9 cellular contexts compared by ENCODE assay signal in the genomic region with DNA sequence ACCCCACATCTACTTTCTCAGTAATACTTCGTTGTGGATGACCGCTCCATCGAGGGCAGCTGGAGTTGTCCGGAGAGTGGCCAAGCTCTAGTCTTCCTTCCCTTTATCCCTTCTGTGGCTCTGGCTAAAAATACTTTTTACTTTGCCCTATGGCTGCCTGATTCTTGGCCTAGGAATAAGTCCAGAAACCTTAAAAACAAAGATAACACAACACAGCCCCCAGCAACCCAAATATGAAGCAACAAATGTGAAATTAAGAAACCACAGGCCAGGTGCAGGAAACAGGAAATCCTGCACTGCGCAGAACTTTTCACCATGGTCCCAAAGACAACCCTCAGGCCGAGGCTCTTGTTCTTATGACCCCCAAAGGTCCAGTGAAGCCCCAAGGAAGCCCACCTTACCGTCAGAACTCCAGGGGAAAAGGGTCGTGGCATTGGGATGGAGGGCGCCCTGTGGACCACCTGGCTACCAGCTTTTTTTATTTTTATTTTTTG. TPM values are rescaled to one million over a fixed set of nuclear protein-coding genes. Genes with fewer than 3 reads are reported as not detected.
A peak's percentile ranks its signal among the peaks of the same experiment; 100 is the strongest.
DNase-seq lines count a peak whose midpoint lies in the region; ATAC-seq and TF ChIP-seq lines count a peak whose summit lies in the region.
"Had no signal": no experiment of that assay in that cellular context is flagged by ENCODE, and none has a peak within 500 bp of the region (broad histone marks: within the 10 kb centered on the region; RNA-seq: fewer than 3 reads in every experiment).

No MANE protein-coding gene starts in this region.

- no peaks in the 10 kb centered on the region for H3K4me1 ChIP-seq in BE2C

- H3K27me3 ChIP-seq in BE2C = no peaks in the 10 kb centered on the region
- H3K27me3 ChIP-seq in WERI-Rb-1 (ENCODE audit: insufficient read depth, low read depth, severe bottlenecking) = no peaks in the 10 kb centered on the region

- no peaks in the 10 kb centered on the region for H3K27me3 Mint-ChIP-seq in naive thymus-derived CD8-positive, alpha-beta T cell

- H3K27ac Mint-ChIP-seq in naive thymus-derived CD8-positive, alpha-beta T cell = peak overlapping the region; percentile 84 to 99 (median 92)

- no peak for TF ChIP-seq CTCF in BE2C (IDR thresholded peaks at IDR 0.05; ENCODE audit: low read depth, low read length)
- no peak for TF ChIP-seq CTCF in WERI-Rb-1 (IDR thresholded peaks at IDR 0.05; ENCODE audit: low read depth, low read length)

- peak overlapping the region; percentile 69 to 91 (median 79) for H3K4me3 Mint-ChIP-seq in naive thymus-derived CD8-positive, alpha-beta T cell

- H3K9me3 ChIP-seq in BE2C (no peaks in the 10 kb centered on the region), WERI-Rb-1 (ENCODE audit: severe bottlenecking) (no peaks in the 10 kb centered on the region)

- ATAC-seq in GM19035 (IDR thresholded peaks at IDR 0.05; ENCODE audit: unreplicated experiment) (peak; percentile 38), HG03175 (IDR thresholded peaks at IDR 0.05; ENCODE audit: unreplicated experiment) (peak; percentile 49)
- ATAC-seq in naive thymus-derived CD8-positive, alpha-beta T cell = peak; percentile 55 to 85

- H3K9me3 Mint-ChIP-seq in naive thymus-derived CD8-positive, alpha-beta T cell = no peaks in the 10 kb centered on the region

- POLR2A ChIA-PET in naive thymus-derived CD8-positive, alpha-beta T cell (lab: Charles Lee) = interaction anchor here (0.6 to 18.3 kb wide), 6 partner anchors 9 to 24 kb away, joined by 3 to 213 read pairs (median 4); a partner anchor contains a TSS

- H3K4me1 Mint-ChIP-seq in naive thymus-derived CD8-positive, alpha-beta T cell = peaks cover 32 to 86% (median 76%) of the 10 kb centered on the region in 4 donors

- H3K4me3 ChIP-seq in BE2C (ENCODE audit: low read depth, low read length) (no peak overlapping the region), WERI-Rb-1 (ENCODE audit: low read depth, low read length) (no peak overlapping the region)

- peak; percentile 56 for DNase-seq in activated CD8-positive, alpha-beta memory T cell treated with anti-CD3 and anti-CD28 coated beads, Interleukin-2, amount 50 U/mL, for 48 hours
- DNase-seq in naive thymus-derived CD8-positive, alpha-beta T cell = peak in 6 of 10 donors; percentile 40 to 70 (median 44)
- DNase-seq in BE2C = no peak
- no peak for DNase-seq in WERI-Rb-1
- no peak for DNase-seq in ureter (ENCODE audit: low spot score)
- DNase-seq in islet precursor cell = no peak

- H3K36me3 ChIP-seq in BE2C (no peaks in the 10 kb centered on the region), WERI-Rb-1 (no peaks in the 10 kb centered on the region; the same call in 1 of the 2 replicates)

- no peak overlapping the region for H3K27ac ChIP-seq in WERI-Rb-1
- H3K27ac ChIP-seq: epithelial cell of prostate had no signal

- peaks cover 0 to 3% (median 0%) of the 10 kb centered on the region in 3 donors for H3K36me3 Mint-ChIP-seq in naive thymus-derived CD8-positive, alpha-beta T cell

RNA-seq across cellular contexts. Expression of a gene that starts 26.0 kb away (rescaled TPM):
- 1 to 10 TPM; 6.8 to 8.7 TPM for total RNA-seq in naive thymus-derived CD8-positive, alpha-beta T cell
- polyA plus RNA-seq in naive thymus-derived CD8-positive, alpha-beta T cell = 1 to 10 TPM; 1.9 to 4.0 (median 2.5) TPM
- polyA plus RNA-seq in BE2C (2012; ENCODE audit: insufficient read depth, insufficient read length, low read depth) = 13.7 TPM
- 37.9 TPM for total RNA-seq in ureter

RNA-seq across cellular contexts. Expression of a gene that starts 28.5 kb away (rescaled TPM):
- 10 to 100 TPM; 43.1 to 44.4 TPM for total RNA-seq in naive thymus-derived CD8-positive, alpha-beta T cell
- 100 to 1,000 TPM in 2 of 3 donors, 10 to 100 TPM in 1; 99.6 to 179 (median 111) TPM for polyA plus RNA-seq in naive thymus-derived CD8-positive, alpha-beta T cell
- 24.1 TPM for polyA plus RNA-seq in BE2C (2012; ENCODE audit: insufficient read depth, insufficient read length, low read depth)
- 34.0 TPM for total RNA-seq in ureter

RNA-seq across cellular contexts. Expression of a gene that starts 42.3 kb away (rescaled TPM):
- total RNA-seq in naive thymus-derived CD8-positive, alpha-beta T cell = 1 to 10 TPM; 3.5 to 3.9 TPM
- under 1 TPM in 2 of 3 donors, not detected in 1; 0.48 to 0.50 TPM for polyA plus RNA-seq in naive thymus-derived CD8-positive, alpha-beta T cell
- polyA plus RNA-seq in BE2C (2012; ENCODE audit: insufficient read depth, insufficient read length, low read depth) = 9.5 TPM
- 4.3 TPM for total RNA-seq in ureter

RNA-seq across cellular contexts. Expression of a gene that starts 55.4 kb away (rescaled TPM):
- under 1 TPM in 1 of 2 experiments, not detected in 1; 0.58 TPM for total RNA-seq in naive thymus-derived CD8-positive, alpha-beta T cell
- polyA plus RNA-seq in naive thymus-derived CD8-positive, alpha-beta T cell = under 1 TPM in 1 of 3 donors, not detected in 2; 0.18 TPM
- not detected for polyA plus RNA-seq in BE2C (2012; ENCODE audit: insufficient read depth, insufficient read length, low read depth)
- total RNA-seq in ureter = not detected

Comparison
In these comparisons a context has a peak if more than half of its experiments do, and no peak if none do; other contexts are left out.
1. DNase-seq: peak in activated CD8-positive, alpha-beta memory T cell treated with anti-CD3 and anti-CD28 coated beads, Interleukin-2, amount 50 U/mL, for 48 hours (single experiment) and naive thymus-derived CD8-positive, alpha-beta T cell (6 of 10); none in BE2C (single experiment), WERI-Rb-1 (single experiment), ureter (single experiment) and islet precursor cell (single experiment).
2. Peak in every context shown above with its lines, with median percentiles within 50 percentile points of each other: ATAC-seq.